20 cellular contexts compared by ENCODE assay signal in genomic region chr15:47466357-47466756, GRCh38.
DNase-seq lines count a peak whose midpoint lies in the region; ATAC-seq, FAIRE-seq and TF ChIP-seq lines count a peak whose summit lies in the region.
"Had no signal": no experiment of that assay in that cellular context is flagged by ENCODE, and none has a peak within 500 bp of the region (broad histone marks: within the 10 kb centered on the region; RNA-seq: fewer than 3 reads in every experiment).

No MANE protein-coding gene starts in this region.

- H3K9me3 ChIP-seq in endothelial cell of umbilical vein (replicated peaks; ENCODE audit: control insufficient read depth, insufficient read depth, low read length) = no peaks in the 10 kb centered on the region
- H3K9me3 ChIP-seq in left lung = no peaks in the 10 kb centered on the region
- no peaks in the 10 kb centered on the region for H3K9me3 ChIP-seq in CD4-positive, alpha-beta T cell (ENCODE audit: control insufficient read depth, low read length)
- H3K9me3 ChIP-seq: tibial nerve had no signal

- H3K4me3 ChIP-seq in endothelial cell of umbilical vein (replicated peaks in 1 of 3; ENCODE audit: insufficient read depth in 1 of 3, low read depth in 1 of 3, low read length in 3 of 3) = no peak overlapping the region
- no peak overlapping the region for H3K4me3 ChIP-seq in left lung
- H3K4me3 ChIP-seq: tibial nerve had no signal

- H3K9ac ChIP-seq in endothelial cell of umbilical vein (replicated peaks; ENCODE audit: extremely low read depth, insufficient read depth, low read length) = peak overlapping the region; percentile 54

- H2AFZ ChIP-seq in endothelial cell of umbilical vein (ENCODE audit: low read depth, low read length) = no peak overlapping the region

- no peaks in the 10 kb centered on the region for H4K20me1 ChIP-seq in endothelial cell of umbilical vein (replicated peaks; ENCODE audit: control insufficient read depth, extremely low read depth, insufficient read depth, low read length)

- CTCF ChIA-PET in endothelial cell of umbilical vein (lab: Charles Lee) = interaction anchor here (0.6 to 2.7 kb wide), 4 partner anchors 58 to 644 kb away, joined by 3 to 12 read pairs (median 4); partner anchors contain the start of gene SEMA6D
- CTCF ChIA-PET in CD4-positive, alpha-beta T cell (lab: Charles Lee) = no interaction called here

- H3K27me3 Mint-ChIP-seq in CD4-positive, alpha-beta T cell = no peaks in the 10 kb centered on the region

- no peaks in the 10 kb centered on the region for H3K79me2 ChIP-seq in endothelial cell of umbilical vein (ENCODE audit: control insufficient read depth, insufficient read depth, low read length)

- H3K36me3 ChIP-seq in endothelial cell of umbilical vein (ENCODE audit: control insufficient read depth in 2 of 2, extremely low read depth in 1 of 2, insufficient read depth in 2 of 2, low read length in 2 of 2) (no peaks in the 10 kb centered on the region), left lung (no peaks in the 10 kb centered on the region)
- H3K36me3 ChIP-seq: tibial nerve had no signal

- no peak overlapping the region for H3K4me3 Mint-ChIP-seq in CD4-positive, alpha-beta T cell
- H3K4me3 Mint-ChIP-seq: activated CD4-positive, alpha-beta T cell treated with anti-CD3 and anti-CD28 coated beads for 36 hours; activated naive CD8-positive, alpha-beta T cell treated with anti-CD3 and anti-CD28 coated beads for 36 hours; nephron had no signal

- H3K4me1 ChIP-seq in endothelial cell of umbilical vein (ENCODE audit: control insufficient read depth, extremely low read depth, insufficient read depth, low read length) = peaks cover 42% of the 10 kb centered on the region
- H3K4me1 ChIP-seq in left lung = no peaks in the 10 kb centered on the region

- H3K27ac Mint-ChIP-seq in CD4-positive, alpha-beta T cell = no peak overlapping the region
- H3K27ac Mint-ChIP-seq: activated CD4-positive, alpha-beta T cell treated with anti-CD3 and anti-CD28 coated beads for 36 hours; activated naive CD8-positive, alpha-beta T cell treated with anti-CD3 and anti-CD28 coated beads for 36 hours; nephron had no signal

- intact Hi-C loops in endothelial cell of umbilical vein (cut with micrococcal nuclease) (loop anchor here (1.0 to 2.0 kb wide), 6 partner anchors 44 to 684 kb away; no protein-coding TSS in a partner anchor), left lung (cut with DNase I) (no loop called here)
- intact Hi-C loops in CD4-positive, alpha-beta T cell (cut with DNase I, micrococcal nuclease) = no loop called here

- POLR2A ChIA-PET in endothelial cell of umbilical vein (lab: Charles Lee) = interaction anchor here (0.7 kb wide), 1 partner anchor 153 kb away, joined by 4 read pairs; no protein-coding TSS in a partner anchor
- POLR2A ChIA-PET in CD4-positive, alpha-beta T cell (lab: Charles Lee) = no interaction called here

- H3K9me1 ChIP-seq in endothelial cell of umbilical vein (replicated peaks; ENCODE audit: control insufficient read depth, extremely low read depth, insufficient read depth, low read length) = no peaks in the 10 kb centered on the region

- peak; percentile 63 for DNase-seq in EH (ENCODE audit: low read depth)
- peak; percentile 73 for DNase-seq in NCI-H748 (lab: John Stamatoyannopoulos, UW; ENCODE audit: unreplicated experiment)
- peak; percentile 84 for DNase-seq in endothelial cell of umbilical vein (ENCODE audit: low read depth, low spot score)
- no peak for DNase-seq in left lung
- no peak for DNase-seq in stimulated activated CD4-positive, alpha-beta T cell treated with anti-CD3 and anti-CD28 coated beads, Interleukin-1b, Interleukin-23, amount 100 ng/mL, for 48 hours
- DNase-seq in CD4-positive, alpha-beta T cell = no peak
- no peak for DNase-seq in stimulated activated naive CD4-positive, alpha-beta T cell treated with Interleukin-2 at 50 U/mL for 16 hours (lab: John Stamatoyannopoulos, UW)
- DNase-seq: activated CD4-positive, alpha-beta T cell treated with anti-CD3 and anti-CD28 coated beads for 36 hours; activated naive CD8-positive, alpha-beta T cell treated with anti-CD3 and anti-CD28 coated beads for 36 hours; activated T-cell treated with anti-CD3 and anti-CD28 coated beads for 4 hours; NCI-H1092; NCI-H2171 treated with DMSO at 0.1 percent for 48 hours; right cardiac atrium; SHP77; stimulated activated CD4-positive, alpha-beta T cell treated with anti-CD3 and anti-CD28 coated beads, Interleukin-4, amount 100 ng/mL, for 1 hour had no signal

- peak; percentile 71 for FAIRE-seq in endothelial cell of umbilical vein (lab: Jason Lieb, UNC)
- FAIRE-seq: D721Med, GM18507 had no signal

- peak; percentile 47 for ATAC-seq in left lung
- no peak for ATAC-seq in CD4-positive, alpha-beta T cell (ENCODE audit: poor library complexity)
- ATAC-seq in GM18511 (IDR thresholded peaks at IDR 0.05; ENCODE audit: unreplicated experiment) = no peak
- ATAC-seq: activated CD4-positive, alpha-beta T cell treated with anti-CD3 and anti-CD28 coated beads for 36 hours; right cardiac atrium had no signal

- no peaks in the 10 kb centered on the region for H3K27me3 ChIP-seq in endothelial cell of umbilical vein (ENCODE audit: control insufficient read depth in 2 of 2, insufficient read depth in 2 of 2, low read length in 2 of 2)
- no peaks in the 10 kb centered on the region for H3K27me3 ChIP-seq in left lung
- H3K27me3 ChIP-seq in CD4-positive, alpha-beta T cell (ENCODE audit: control insufficient read depth, insufficient read depth, low read length) = no peaks in the 10 kb centered on the region
- H3K27me3 ChIP-seq: tibial nerve had no signal

- no peaks in the 10 kb centered on the region for H3K36me3 Mint-ChIP-seq in CD4-positive, alpha-beta T cell (ENCODE audit: low read depth)
- H3K36me3 Mint-ChIP-seq: activated naive CD8-positive, alpha-beta T cell treated with anti-CD3 and anti-CD28 coated beads for 36 hours had no signal

- H3K9me3 Mint-ChIP-seq in CD4-positive, alpha-beta T cell = peaks cover 8% of the 10 kb centered on the region
- H3K9me3 Mint-ChIP-seq: activated naive CD8-positive, alpha-beta T cell treated with anti-CD3 and anti-CD28 coated beads for 36 hours had no signal

- H3K4me2 ChIP-seq in endothelial cell of umbilical vein (ENCODE audit: insufficient read depth, low read length) = peak overlapping the region; percentile 30

- H3K4me1 Mint-ChIP-seq in CD4-positive, alpha-beta T cell (ENCODE audit: low read depth) = no peaks in the 10 kb centered on the region
- H3K4me1 Mint-ChIP-seq: activated CD4-positive, alpha-beta T cell treated with anti-CD3 and anti-CD28 coated beads for 36 hours; activated naive CD8-positive, alpha-beta T cell treated with anti-CD3 and anti-CD28 coated beads for 36 hours had no signal

- dilution Hi-C loops in endothelial cell of umbilical vein (cut with MboI; ENCODE audit: extremely low pct_ligation_motif_present, low sequenced_read_pairs) = no loop called here

- BruUV-seq in endothelial cell of umbilical vein (replicated peaks; lab: Mats Ljungman, UMichigan) = no TSS peak

- H3K27ac ChIP-seq in endothelial cell of umbilical vein (ENCODE audit: insufficient read depth, low read depth, low read length) = peak overlapping the region; percentile 93
- no peak overlapping the region for H3K27ac ChIP-seq in left lung
- H3K27ac ChIP-seq in CD4-positive, alpha-beta T cell (ENCODE audit: low read depth, low read length) = no peak overlapping the region
- H3K27ac ChIP-seq: tibial nerve had no signal

- TF ChIP-seq CTCF in endothelial cell of umbilical vein (IDR thresholded peaks at IDR 0.05; ENCODE audit: extremely low read depth in 1 of 2, insufficient read depth in 1 of 2, low read depth in 1 of 2, low read length in 2 of 2) (no peak), left lung (IDR thresholded peaks at IDR 0.05) (no peak)
- no peak for TF ChIP-seq CTCF in CD4-positive, alpha-beta T cell (IDR thresholded peaks at IDR 0.05)

- no peak for TF ChIP-seq POLR2A in endothelial cell of umbilical vein (IDR thresholded peaks at IDR 0.05; ENCODE audit: low read depth, low read length)

TF ChIP-seq in endothelial cell of umbilical vein, 7 proteins besides CTCF, POLR2A, EP300 and RAD21:
- TF ChIP-seq GATA2 (IDR thresholded peaks at IDR 0.05; ENCODE audit: insufficient read depth, insufficient read length, low read depth, low read length) (peak; percentile 78), EZH2 (IDR thresholded peaks at IDR 0.05; ENCODE audit: borderline replicate concordance, low read depth, low read length, severe bottlenecking) (no peak), MYC (IDR thresholded peaks at IDR 0.05; ENCODE audit: low read depth, low read length) (no peak), JUN (IDR thresholded peaks at IDR 0.05; ENCODE audit: borderline replicate concordance, insufficient read depth, insufficient read length, low read depth) (peak; percentile 96), MAX (IDR thresholded peaks at IDR 0.05; ENCODE audit: insufficient read depth, insufficient read length) (no peak), POLR2AphosphoS5 (IDR thresholded peaks at IDR 0.05; ENCODE audit: insufficient read depth, low read depth, low read length) (peak; percentile 39), FOS (IDR thresholded peaks at IDR 0.05; ENCODE audit: borderline replicate concordance, insufficient read depth, low read length) (peak; percentile 95)
TF ChIP-seq in endothelial cell of umbilical vein: peak in this region for 4.

Comparison
In these comparisons a context has a peak if more than half of its experiments do, and no peak if none do; other contexts are left out.
1. DNase-seq: peak in EH (single experiment), NCI-H748 (single experiment) and endothelial cell of umbilical vein (single experiment); none in left lung (0 of 2), stimulated activated CD4-positive, alpha-beta T cell treated with anti-CD3 and anti-CD28 coated beads, Interleukin-1b, Interleukin-23, amount 100 ng/mL, for 48 hours (single experiment), CD4-positive, alpha-beta T cell (0 of 10) and stimulated activated naive CD4-positive, alpha-beta T cell treated with Interleukin-2 at 50 U/mL for 16 hours (single experiment).